ENCODE assay signal across 2 cellular contexts in the genomic region with DNA sequence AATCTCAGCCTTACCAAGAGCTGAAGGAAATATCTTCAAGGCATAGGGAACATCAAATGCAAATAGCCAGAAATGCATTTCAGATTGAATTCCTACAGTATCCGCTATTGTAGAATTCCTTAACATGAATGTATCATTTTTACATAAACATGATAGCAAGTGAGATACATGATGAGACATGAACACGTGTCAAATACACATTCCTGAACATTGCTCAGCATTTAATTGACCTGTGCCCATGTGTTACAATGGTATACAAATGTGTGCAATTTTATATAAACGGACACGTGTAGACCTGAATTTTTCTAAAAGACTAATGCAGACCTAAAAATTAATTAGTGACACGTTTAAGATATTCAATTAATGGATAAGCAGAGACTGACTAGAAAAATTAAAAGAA.
TF ChIP-seq lines count a peak whose summit lies in the region.

No MANE protein-coding gene starts in this region.

TF ChIP-seq in IMR-90, 13 proteins besides CTCF, POLR2A, EP300 and RAD21 (continued from another document):
- TF ChIP-seq, protein P1, sequence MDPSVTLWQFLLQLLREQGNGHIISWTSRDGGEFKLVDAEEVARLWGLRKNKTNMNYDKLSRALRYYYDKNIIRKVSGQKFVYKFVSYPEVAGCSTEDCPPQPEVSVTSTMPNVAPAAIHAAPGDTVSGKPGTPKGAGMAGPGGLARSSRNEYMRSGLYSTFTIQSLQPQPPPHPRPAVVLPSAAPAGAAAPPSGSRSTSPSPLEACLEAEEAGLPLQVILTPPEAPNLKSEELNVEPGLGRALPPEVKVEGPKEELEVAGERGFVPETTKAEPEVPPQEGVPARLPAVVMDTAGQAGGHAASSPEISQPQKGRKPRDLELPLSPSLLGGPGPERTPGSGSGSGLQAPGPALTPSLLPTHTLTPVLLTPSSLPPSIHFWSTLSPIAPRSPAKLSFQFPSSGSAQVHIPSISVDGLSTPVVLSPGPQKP (IDR thresholded peaks at IDR 0.05; ENCODE audit: borderline replicate concordance, low read depth, low read length) = no peak
- no peak for TF ChIP-seq NFE2L2 (IDR thresholded peaks at IDR 0.05; ENCODE audit: low read depth, low read length)
- TF ChIP-seq CEBPB (IDR thresholded peaks at IDR 0.05; ENCODE audit: low read depth, low read length) = no peak
- TF ChIP-seq, protein P2, sequence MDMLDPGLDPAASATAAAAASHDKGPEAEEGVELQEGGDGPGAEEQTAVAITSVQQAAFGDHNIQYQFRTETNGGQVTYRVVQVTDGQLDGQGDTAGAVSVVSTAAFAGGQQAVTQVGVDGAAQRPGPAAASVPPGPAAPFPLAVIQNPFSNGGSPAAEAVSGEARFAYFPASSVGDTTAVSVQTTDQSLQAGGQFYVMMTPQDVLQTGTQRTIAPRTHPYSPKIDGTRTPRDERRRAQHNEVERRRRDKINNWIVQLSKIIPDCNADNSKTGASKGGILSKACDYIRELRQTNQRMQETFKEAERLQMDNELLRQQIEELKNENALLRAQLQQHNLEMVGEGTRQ (IDR thresholded peaks at IDR 0.05; ENCODE audit: low read depth, low read length) = no peak
- no peak for TF ChIP-seq MAZ (IDR thresholded peaks at IDR 0.05; ENCODE audit: borderline replicate concordance, low read depth, low read length)
- no peak for TF ChIP-seq CHD1 (IDR thresholded peaks at IDR 0.05; ENCODE audit: low read depth, low read length)

TF ChIP-seq in neural cell, 6 proteins besides CTCF, POLR2A, EP300 and RAD21 (continued from another document):
- TF ChIP-seq, protein P3, sequence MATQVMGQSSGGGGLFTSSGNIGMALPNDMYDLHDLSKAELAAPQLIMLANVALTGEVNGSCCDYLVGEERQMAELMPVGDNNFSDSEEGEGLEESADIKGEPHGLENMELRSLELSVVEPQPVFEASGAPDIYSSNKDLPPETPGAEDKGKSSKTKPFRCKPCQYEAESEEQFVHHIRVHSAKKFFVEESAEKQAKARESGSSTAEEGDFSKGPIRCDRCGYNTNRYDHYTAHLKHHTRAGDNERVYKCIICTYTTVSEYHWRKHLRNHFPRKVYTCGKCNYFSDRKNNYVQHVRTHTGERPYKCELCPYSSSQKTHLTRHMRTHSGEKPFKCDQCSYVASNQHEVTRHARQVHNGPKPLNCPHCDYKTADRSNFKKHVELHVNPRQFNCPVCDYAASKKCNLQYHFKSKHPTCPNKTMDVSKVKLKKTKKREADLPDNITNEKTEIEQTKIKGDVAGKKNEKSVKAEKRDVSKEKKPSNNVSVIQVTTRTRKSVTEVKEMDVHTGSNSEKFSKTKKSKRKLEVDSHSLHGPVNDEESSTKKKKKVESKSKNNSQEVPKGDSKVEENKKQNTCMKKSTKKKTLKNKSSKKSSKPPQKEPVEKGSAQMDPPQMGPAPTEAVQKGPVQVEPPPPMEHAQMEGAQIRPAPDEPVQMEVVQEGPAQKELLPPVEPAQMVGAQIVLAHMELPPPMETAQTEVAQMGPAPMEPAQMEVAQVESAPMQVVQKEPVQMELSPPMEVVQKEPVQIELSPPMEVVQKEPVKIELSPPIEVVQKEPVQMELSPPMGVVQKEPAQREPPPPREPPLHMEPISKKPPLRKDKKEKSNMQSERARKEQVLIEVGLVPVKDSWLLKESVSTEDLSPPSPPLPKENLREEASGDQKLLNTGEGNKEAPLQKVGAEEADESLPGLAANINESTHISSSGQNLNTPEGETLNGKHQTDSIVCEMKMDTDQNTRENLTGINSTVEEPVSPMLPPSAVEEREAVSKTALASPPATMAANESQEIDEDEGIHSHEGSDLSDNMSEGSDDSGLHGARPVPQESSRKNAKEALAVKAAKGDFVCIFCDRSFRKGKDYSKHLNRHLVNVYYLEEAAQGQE (IDR thresholded peaks at IDR 0.05; ENCODE audit: borderline replicate concordance) = no peak
- TF ChIP-seq SMC3 (conservative IDR thresholded peaks at IDR 0.05; ENCODE audit: poor library complexity) = no peak
- no peak for TF ChIP-seq TAF1 (IDR thresholded peaks at IDR 0.05; ENCODE audit: low read depth)
- TF ChIP-seq POLR2AphosphoS5 (IDR thresholded peaks at IDR 0.05) = no peak
- TF ChIP-seq MXI1 (conservative IDR thresholded peaks at IDR 0.05; ENCODE audit: poor library complexity, severe bottlenecking) = no peak
TF ChIP-seq in neural cell: peak in this region for 0.
